Comparison of ENCODE assay signal across 12 cellular contexts in genomic region chr3:134370611-134371451, GRCh38. TPM values are rescaled to one million over a fixed set of nuclear protein-coding genes. Genes with fewer than 3 reads are reported as not detected.
DNase-seq lines count a peak whose midpoint lies in the region; ATAC-seq, FAIRE-seq and TF ChIP-seq lines count a peak whose summit lies in the region.
"Had no signal": no experiment of that assay in that cellular context is flagged by ENCODE, and none has a peak within 500 bp of the region (broad histone marks: within the 10 kb centered on the region; RNA-seq: fewer than 3 reads in every experiment).

No MANE protein-coding gene starts in this region.

- H3K9me3 ChIP-seq in esophagus muscularis mucosa = no peaks in the 10 kb centered on the region
- no peaks in the 10 kb centered on the region for H3K9me3 ChIP-seq in pancreas
- no peaks in the 10 kb centered on the region for H3K9me3 ChIP-seq in Karpas-422 (ENCODE audit: low read length)

- peaks cover 71% of the 10 kb centered on the region for H3K4me1 ChIP-seq in ACC112 (ENCODE audit: control insufficient read depth, insufficient read depth, low read length, unreplicated experiment)
- peaks cover 78 to 80% (median 79%) of the 10 kb centered on the region in 4 donors for H3K4me1 ChIP-seq in esophagus muscularis mucosa
- H3K4me1 ChIP-seq in pancreas = peaks cover 0 to 4% (median 4%) of the 10 kb centered on the region in 3 donors
- no peaks in the 10 kb centered on the region for H3K4me1 ChIP-seq in Karpas-422 (ENCODE audit: low read length)

- H3K4me3 ChIP-seq in ACC112 (ENCODE audit: low read depth, low read length) = peak overlapping the region; percentile 97
- H3K4me3 ChIP-seq in NB4 (ENCODE audit: low read depth, low read length) = no peak overlapping the region
- H3K4me3 ChIP-seq in esophagus muscularis mucosa = peak overlapping the region; percentile 76 to 83 (median 81)
- H3K4me3 ChIP-seq in pancreas = peak overlapping the region in 2 of 4 donors; percentile 71 to 74
- no peak overlapping the region for H3K4me3 ChIP-seq in Karpas-422 (ENCODE audit: low read length)

- H3K36me3 ChIP-seq in ACC112 (ENCODE audit: insufficient read depth, low read length) = peaks cover 47% of the 10 kb centered on the region
- peaks cover 42 to 72% (median 58%) of the 10 kb centered on the region in 4 donors for H3K36me3 ChIP-seq in esophagus muscularis mucosa
- peaks cover 0 to 41% (median 4%) of the 10 kb centered on the region in 3 donors for H3K36me3 ChIP-seq in pancreas
- H3K36me3 ChIP-seq in Karpas-422 (ENCODE audit: insufficient read depth, low read length) = no peaks in the 10 kb centered on the region

- DNase-seq in NB4 (ENCODE audit: low read depth) (peak; percentile 25), esophagus muscularis mucosa (ENCODE audit: extremely low spot score) (no peak), pancreas (peak in 1 of 6 donors; percentile 82), DMS153 treated with DMSO at 0.1 percent for 48 hours (lab: John Stamatoyannopoulos, UW; ENCODE audit: unreplicated experiment) (no peak), Karpas-422 (no peak), NOMO-1 treated with dmso at 0.1 percent for 144 hours (lab: John Stamatoyannopoulos, UW; ENCODE audit: unreplicated experiment) (no peak)
- DNase-seq: anterior cingulate cortex; CD4-positive, alpha-beta T cell; Kasumi-1 had no signal

- no peaks in the 10 kb centered on the region for H4K20me1 ChIP-seq in Karpas-422 (ENCODE audit: insufficient read depth, low read depth, low read length)

- no peak overlapping the region for H2AFZ ChIP-seq in ACC112 (ENCODE audit: low read length, unreplicated experiment)
- no peak overlapping the region for H2AFZ ChIP-seq in Karpas-422 (ENCODE audit: low read length)

- ATAC-seq in pancreas = no peak
- ATAC-seq in HG03378 (IDR thresholded peaks at IDR 0.05; ENCODE audit: unreplicated experiment) = no peak

- 54% methylated on average over 7 of the region's 33 CpGs for WGBS in esophagus muscularis mucosa
- 75 to 82% methylated on average over 33 of the region's 33 CpGs for WGBS in pancreas, 2 donors

- FAIRE-seq in pancreas (lab: Jason Lieb, UNC) = no peak
- FAIRE-seq: urothelium cell line had no signal

- H3K79me2 ChIP-seq in ACC112 (ENCODE audit: control insufficient read depth, insufficient read depth, low read length, unreplicated experiment) = peaks cover 67% of the 10 kb centered on the region
- no peaks in the 10 kb centered on the region for H3K79me2 ChIP-seq in Karpas-422 (ENCODE audit: low read length)

- no peak overlapping the region for H3K4me2 ChIP-seq in Karpas-422 (ENCODE audit: low read depth, low read length, poor library complexity, severe bottlenecking)

- TF ChIP-seq EP300 in esophagus muscularis mucosa (IDR thresholded peaks at IDR 0.05) = no peak

- TF ChIP-seq CTCF in NB4 (IDR thresholded peaks at IDR 0.05; ENCODE audit: low read depth, low read length) = no peak
- TF ChIP-seq CTCF in esophagus muscularis mucosa (IDR thresholded peaks at IDR 0.05) = no peak
- TF ChIP-seq CTCF in pancreas (IDR thresholded peaks at IDR 0.05) = no peak

- TF ChIP-seq POLR2A in NB4 (IDR thresholded peaks at IDR 0.05; ENCODE audit: extremely low read depth, insufficient read length) (no peak), esophagus muscularis mucosa (IDR thresholded peaks at IDR 0.05; ENCODE audit: low read depth) (no peak)

- H3K27me3 ChIP-seq in ACC112 (ENCODE audit: insufficient read depth, low read length) = no peaks in the 10 kb centered on the region
- no peaks in the 10 kb centered on the region for H3K27me3 ChIP-seq in esophagus muscularis mucosa
- no peaks in the 10 kb centered on the region for H3K27me3 ChIP-seq in pancreas
- H3K27me3 ChIP-seq in Karpas-422 (ENCODE audit: low read length) = no peaks in the 10 kb centered on the region

- intact Hi-C loops in esophagus muscularis mucosa (cut with DNase I) = no loop called here
- intact Hi-C loops in pancreas (cut with DNase I) = loop anchor here in 2 of 3 donors (10.0 kb wide), 1 partner anchor 104 kb away; no protein-coding TSS in a partner anchor

- no peak overlapping the region for H3K9ac ChIP-seq in Karpas-422 (ENCODE audit: low read length)

- H3K9me2 ChIP-seq in Karpas-422 (replicated peaks; ENCODE audit: insufficient read depth, low read length) = no peaks in the 10 kb centered on the region

- peak overlapping the region; percentile 76 for H3K27ac ChIP-seq in ACC112 (ENCODE audit: low read depth, low read length)
- H3K27ac ChIP-seq in esophagus muscularis mucosa (replicated peaks in 1 of 4) = peak overlapping the region; percentile 97 to 100 (median 98)
- H3K27ac ChIP-seq in pancreas = peak overlapping the region in 3 of 4 donors; percentile 34 to 39 (median 36)
- no peak overlapping the region for H3K27ac ChIP-seq in Karpas-422 (ENCODE audit: low read length)

RNA-seq across cellular contexts. Expression of gene AMOTL2, which starts 3.4 kb away (rescaled TPM):
- total RNA-seq in esophagus muscularis mucosa (100 to 1,000 TPM; 111 to 313 (median 155) TPM), pancreas (10 to 100 TPM; 25.3 to 35.7 (median 32.4) TPM)
- polyA plus RNA-seq in pancreas = 10 to 100 TPM; 11.9 to 17.9 TPM
- total RNA-seq in Karpas-422 (2014; rRNA removed; shearing (Covaris generic); ENCODE audit: low replicate concordance) = not detected in 2 replicates
- total RNA-seq: CD4-positive, alpha-beta T cell had no signal

Comparison
In these comparisons a context has a peak if more than half of its experiments do, and no peak if none do; other contexts are left out.
1. H3K4me3 ChIP-seq: peak in ACC112 (single experiment) and esophagus muscularis mucosa (4 of 4); none in NB4 (single experiment) and Karpas-422 (single experiment).
2. RNA of gene AMOTL2, which starts 3.4 kb away (total RNA-seq): 111 to 313 TPM in esophagus muscularis mucosa and 25.3 to 35.7 TPM in pancreas; not detected in Karpas-422; every median in the first group is over 10 times any median in the second.